ENCODE assay signal across 8 cellular contexts in genomic region chr11:119205574-119206511, GRCh38. TPM values are rescaled to one million over a fixed set of nuclear protein-coding genes. Genes with fewer than 3 reads are reported as not detected.
A peak's percentile ranks its signal among the peaks of the same experiment; 100 is the strongest.
DNase-seq lines count a peak whose midpoint lies in the region; ATAC-seq and TF ChIP-seq lines count a peak whose summit lies in the region.

CBL (plus strand) TSS chr11:119206339; CDS start chr11:119206418, 79 bp downstream.

- ATAC-seq in GM19043 (IDR thresholded peaks at IDR 0.05; ENCODE audit: low read depth, unreplicated experiment) = peak; percentile 75
- peak; percentile 38 for ATAC-seq in HG03378 (IDR thresholded peaks at IDR 0.05; ENCODE audit: unreplicated experiment)
- ATAC-seq in activated CD4-positive, alpha-beta T cell treated with anti-CD3 and anti-CD28 coated beads for 36 hours = peak; percentile 85

- TF ChIP-seq CTCF in choroid plexus epithelial cell (conservative IDR thresholded peaks at IDR 0.05; ENCODE audit: low read depth, low read length) = peak; percentile 83

- CTCF ChIA-PET in activated CD4-positive, alpha-beta T cell treated with anti-CD3 and anti-CD28 coated beads for 36 hours (lab: Charles Lee) = interaction anchor here (0.5 to 3.9 kb wide), 31 partner anchors 8 to 548 kb away, joined by 3 to 30 read pairs (median 4); partner anchors contain the start of genes DPAGT1, HINFP and VPS11

- peak; percentile 92 for DNase-seq in Ammon's horn (ENCODE audit: low spot score)
- peak; percentile 73 for DNase-seq in NCI-H510A (lab: John Stamatoyannopoulos, UW)
- DNase-seq in activated CD4-positive, alpha-beta T cell treated with anti-CD3 and anti-CD28 coated beads for 36 hours = peak; percentile 99
- peak; percentile 92 for DNase-seq in choroid plexus epithelial cell (ENCODE audit: low read depth)
- peak; percentile 89 for DNase-seq in kidney tubule cell (ENCODE audit: low spot score)
- peak; percentile 95 to 99 for DNase-seq in stimulated activated CD4-positive, alpha-beta T cell treated with anti-CD3 and anti-CD28 coated beads, Interleukin-1b, Interleukin-23, amount 100 ng/mL, for 1 hour (ENCODE audit: low read depth in 2 of 2)

- intact Hi-C loops in activated CD4-positive, alpha-beta T cell treated with anti-CD3 and anti-CD28 coated beads for 36 hours (cut with DNase I, micrococcal nuclease) = loop anchor here (1.0 to 5.0 kb wide), 18 partner anchors 12 to 415 kb away; partner anchors contain the start of genes HINFP (in 2 of the 2), C2CD2L (in 1 of the 2), DDX6 (in 1 of the 2) and HYOU1 (in 1 of the 2)

- H3K27me3 Mint-ChIP-seq in activated CD4-positive, alpha-beta T cell treated with anti-CD3 and anti-CD28 coated beads for 36 hours = no peaks in the 10 kb centered on the region

- H3K36me3 Mint-ChIP-seq in activated CD4-positive, alpha-beta T cell treated with anti-CD3 and anti-CD28 coated beads for 36 hours (ENCODE audit: low read depth) = peaks cover 7% of the 10 kb centered on the region

- peaks cover 27% of the 10 kb centered on the region for H3K4me1 Mint-ChIP-seq in activated CD4-positive, alpha-beta T cell treated with anti-CD3 and anti-CD28 coated beads for 36 hours

- H3K9me3 Mint-ChIP-seq in activated CD4-positive, alpha-beta T cell treated with anti-CD3 and anti-CD28 coated beads for 36 hours (ENCODE audit: low read depth) = no peaks in the 10 kb centered on the region

- H3K4me3 ChIP-seq in choroid plexus epithelial cell (ENCODE audit: low read depth, low read length) = peak within 1 kb of the TSS; percentile 95

- H3K27ac Mint-ChIP-seq in activated CD4-positive, alpha-beta T cell treated with anti-CD3 and anti-CD28 coated beads for 36 hours = peak within 1 kb of the TSS; percentile 94

- POLR2A ChIA-PET in activated CD4-positive, alpha-beta T cell treated with anti-CD3 and anti-CD28 coated beads for 36 hours (lab: Charles Lee) = interaction anchor here (1.7 kb wide), 1 partner anchor 121 kb away, joined by 8 read pairs; the partner anchor contains the start of gene HMBS

- peak within 1 kb of the TSS; percentile 98 for H3K4me3 Mint-ChIP-seq in activated CD4-positive, alpha-beta T cell treated with anti-CD3 and anti-CD28 coated beads for 36 hours

RNA-seq across cellular contexts. Expression of gene CBL, which starts in this region (rescaled TPM):
- total RNA-seq in activated CD4-positive, alpha-beta T cell treated with anti-CD3 and anti-CD28 coated beads for 36 hours = 10 to 100 TPM; 29.3 to 33.2 TPM

Comparison
In these comparisons a context has a peak if more than half of its experiments do, and no peak if none do; other contexts are left out.
1. Peak in every context shown above with its lines: DNase-seq, ATAC-seq and H3K4me3 ChIP-seq.